ENCODE assay signal across 29 cellular contexts in the genomic region with DNA sequence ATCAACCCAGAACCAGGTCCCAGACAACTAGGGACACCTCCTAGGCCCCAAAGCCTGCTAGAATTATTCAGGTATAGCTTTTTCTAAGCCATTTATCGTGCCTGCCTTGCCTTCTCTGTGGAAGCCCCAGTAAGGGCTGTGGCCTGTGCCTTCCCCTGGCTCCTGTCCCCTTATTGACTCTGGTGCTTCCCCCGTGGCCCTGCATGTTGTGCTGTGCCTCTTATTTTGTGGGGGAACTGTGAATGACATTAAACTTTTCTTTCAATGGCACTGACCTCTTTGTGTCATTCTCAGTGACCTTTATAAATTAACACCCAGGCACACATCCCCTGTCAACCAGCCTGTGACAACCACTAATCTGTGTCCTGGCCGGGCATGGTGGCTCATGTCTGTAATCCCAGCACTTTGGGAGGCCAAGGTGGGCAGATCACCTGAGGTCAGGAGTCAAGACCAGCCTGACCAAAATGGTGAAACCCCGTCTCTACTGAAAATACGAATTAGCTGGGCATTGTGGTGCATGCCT. TPM values are rescaled to one million over a fixed set of nuclear protein-coding genes. Genes with fewer than 3 reads are reported as not detected.
DNase-seq lines count a peak whose midpoint lies in the region; ATAC-seq, FAIRE-seq and TF ChIP-seq lines count a peak whose summit lies in the region.
"Had no signal": no experiment of that assay in that cellular context is flagged by ENCODE, and none has a peak within 500 bp of the region (broad histone marks: within the 10 kb centered on the region; RNA-seq: fewer than 3 reads in every experiment).

No MANE protein-coding gene starts in this region.

- no peak for ATAC-seq in activated CD4-positive, alpha-beta T cell treated with anti-CD3 and anti-CD28 coated beads for 36 hours
- ATAC-seq in GM12878: no peak
- ATAC-seq in HG03135 (IDR thresholded peaks at IDR 0.05; ENCODE audit: unreplicated experiment): no peak
- ATAC-seq: HepG2, K562 had no signal

- TF ChIP-seq CTCF in GM12878 (IDR thresholded peaks at IDR 0.05 in 2 of 3, conservative IDR thresholded peaks at IDR 0.05 in 1 of 3; ENCODE audit: control insufficient read depth in 2 of 3, extremely low read depth in 1 of 3, insufficient read depth in 1 of 3, low read depth in 3 of 3, low read length in 3 of 3): no peak

- no peaks in the 10 kb centered on the region for H4K20me1 ChIP-seq in GM12878 (ENCODE audit: control insufficient read depth, insufficient read depth)

- H3K36me3 ChIP-seq in KOPT-K1 (ENCODE audit: insufficient read depth, low read length) (peaks cover 4% of the 10 kb centered on the region; the same call in 1 of the 2 replicates), GM12878 (ENCODE audit: control insufficient read depth in 2 of 2, insufficient read depth in 2 of 2, low read length in 1 of 2) (no peaks in the 10 kb centered on the region)
- H3K36me3 ChIP-seq: SJCRH30 had no signal

- DNase-seq in activated CD4-positive, alpha-beta T cell treated with anti-CD3 and anti-CD28 coated beads for 36 hours: no peak
- DNase-seq in activated CD4-positive, alpha-beta T cell treated with anti-CD3 and anti-CD28 coated beads, Interleukin-2, amount 50 U/mL, for 4 hours: no peak
- DNase-seq in GM12878 (ENCODE audit: low read depth, low spot score): no peak
- no peak for DNase-seq in HUDEP-2 (lab: John Stamatoyannopoulos, UW; ENCODE audit: unreplicated experiment in 76 of 76)
- no peak for DNase-seq in NCI-H446 (lab: John Stamatoyannopoulos, UW)
- DNase-seq: ACHN; Caco-2; CD4-positive, alpha-beta T cell; DMS 273 treated with DMSO at 0.1 percent for 48 hours; DMS79 treated with DMSO at 0.1 percent for 48 hours; H7; HFFc6; NCI-H1092 treated with DMSO at 0.1 percent for 48 hours; NCI-H1436 treated with DMSO at 0.1 percent for 48 hours; NCI-H2029; NCI-H226; NCI-H524 treated with DMSO at 0.1 percent for 48 hours; NCI-H82; OCI-M1; SJCRH30 had no signal

- TF ChIP-seq RAD21 in GM12878 (IDR thresholded peaks at IDR 0.05; ENCODE audit: insufficient read depth, low read depth, low read length): no peak

- FAIRE-seq in GM12878 (lab: Jason Lieb, UNC): no peak
- FAIRE-seq: GM12891, HepG2, K562, RCC 7860 had no signal

- no peak overlapping the region for H3K4me2 ChIP-seq in GM12878 (ENCODE audit: control insufficient read depth, insufficient read depth)
- H3K4me2 ChIP-seq: BLaER1 had no signal

- TF ChIP-seq EP300 in GM12878 (IDR thresholded peaks at IDR 0.05; ENCODE audit: borderline replicate concordance in 1 of 2, control insufficient read depth in 1 of 2, low read depth in 2 of 2, low read length in 2 of 2): no peak

- H3K4me1 Mint-ChIP-seq in activated CD4-positive, alpha-beta T cell treated with anti-CD3 and anti-CD28 coated beads for 36 hours: peaks cover 38% of the 10 kb centered on the region
- H3K4me1 Mint-ChIP-seq in stimulated activated naive CD8-positive, alpha-beta T cell treated with anti-CD3 and anti-CD28 coated beads, Interleukin-15, Interleukin-2, amounts not matched to agents 100 ng/mL and 50 ng/mL, for 24 hours (ENCODE audit: low read depth): peaks cover 57% of the 10 kb centered on the region

- no peak overlapping the region for H2AFZ ChIP-seq in GM12878 (ENCODE audit: control insufficient read depth, low read depth, low read length)

- no peak overlapping the region for H3K9ac ChIP-seq in GM12878 (ENCODE audit: control insufficient read depth, insufficient read depth, low read length)
- H3K9ac ChIP-seq: BLaER1 had no signal

- POLR2A ChIA-PET in activated CD4-positive, alpha-beta T cell treated with anti-CD3 and anti-CD28 coated beads for 36 hours (lab: Charles Lee): no interaction called here
- POLR2A ChIA-PET in GM12878 (lab: Charles Lee): interaction anchor here (1.2 kb wide), 1 partner anchor 14 kb away, joined by 6 read pairs; no protein-coding TSS in a partner anchor

- H3K4me3 ChIP-seq in GM12878: no peak overlapping the region
- H3K4me3 ChIP-seq: BLaER1, K562, SJCRH30 had no signal

- H3K4me1 ChIP-seq in GM12878 (ENCODE audit: control insufficient read depth, insufficient read depth, low read length): peaks cover 29% of the 10 kb centered on the region
- H3K4me1 ChIP-seq: Caco-2 had no signal

- CTCF ChIA-PET in activated CD4-positive, alpha-beta T cell treated with anti-CD3 and anti-CD28 coated beads for 36 hours (lab: Charles Lee): interaction anchor here (0.7 to 6.2 kb wide), 5 partner anchors 10 to 100 kb away, joined by 3 to 51 read pairs (median 3); no protein-coding TSS in a partner anchor
- CTCF ChIA-PET in GM12878 (lab: Yijun Ruan, JAX): interaction anchor here (0.7 to 10.0 kb wide), 6 partner anchors 10 to 139 kb away, joined by 3 to 156 read pairs (median 12); partner anchors contain the start of gene EVL

- no peak for TF ChIP-seq POLR2A in GM12878 (IDR thresholded peaks at IDR 0.05; ENCODE audit: low read depth, low read length)

- in situ Hi-C loops in GM12878 (cut with MboI): no loop called here

- H3K4me3 Mint-ChIP-seq in activated CD4-positive, alpha-beta T cell treated with anti-CD3 and anti-CD28 coated beads for 36 hours: no peak overlapping the region
- no peak overlapping the region for H3K4me3 Mint-ChIP-seq in stimulated activated naive CD8-positive, alpha-beta T cell treated with anti-CD3 and anti-CD28 coated beads, Interleukin-15, Interleukin-2, amounts not matched to agents 100 ng/mL and 50 ng/mL, for 24 hours
- H3K4me3 Mint-ChIP-seq: CD4-positive, alpha-beta T cell; HFFc6 had no signal

- no peaks in the 10 kb centered on the region; the same call in 1 of the 2 replicates for H3K79me2 ChIP-seq in GM12878 (ENCODE audit: control insufficient read depth, insufficient read depth, low read length)

- H3K9me3 ChIP-seq in KOPT-K1 (ENCODE audit: insufficient read depth, low read length, poor library complexity, severe bottlenecking): no peaks in the 10 kb centered on the region
- H3K9me3 ChIP-seq in GM12878 (replicated peaks; ENCODE audit: control insufficient read depth, insufficient read depth, low read length): no peaks in the 10 kb centered on the region; the same call in 2 of the 3 replicates
- H3K9me3 ChIP-seq: Caco-2 had no signal

- 27% methylated on average over 5 of the region's 5 CpGs for WGBS in GM12878 (ENCODE audit: insufficient coverage, insufficient replicate concordance, low lambda C conversion rate, missing lambda C conversion rate)

- no peaks in the 10 kb centered on the region for H3K27me3 Mint-ChIP-seq in activated CD4-positive, alpha-beta T cell treated with anti-CD3 and anti-CD28 coated beads for 36 hours
- no peaks in the 10 kb centered on the region for H3K27me3 Mint-ChIP-seq in stimulated activated naive CD8-positive, alpha-beta T cell treated with anti-CD3 and anti-CD28 coated beads, Interleukin-15, Interleukin-2, amounts not matched to agents 100 ng/mL and 50 ng/mL, for 24 hours
- H3K27me3 Mint-ChIP-seq: CD4-positive, alpha-beta T cell had no signal

- H3K27ac ChIP-seq in KOPT-K1 (ENCODE audit: low read depth, low read length, poor library complexity, severe bottlenecking) (peak overlapping the region; percentile 33), GM12878 (ENCODE audit: control insufficient read depth, insufficient read depth) (no peak overlapping the region)
- H3K27ac ChIP-seq: 22Rv1, BLaER1, SJCRH30 had no signal

- H3K36me3 Mint-ChIP-seq in activated CD4-positive, alpha-beta T cell treated with anti-CD3 and anti-CD28 coated beads for 36 hours (ENCODE audit: low read depth): peaks cover 4% of the 10 kb centered on the region
- peaks cover under 1% of the 10 kb centered on the region for H3K36me3 Mint-ChIP-seq in stimulated activated naive CD8-positive, alpha-beta T cell treated with anti-CD3 and anti-CD28 coated beads, Interleukin-15, Interleukin-2, amounts not matched to agents 100 ng/mL and 50 ng/mL, for 24 hours (ENCODE audit: low read depth)

- no TSS peak for BruUV-seq in GM12878 (replicated peaks; lab: Mats Ljungman, UMichigan)

- H3K27ac Mint-ChIP-seq in activated CD4-positive, alpha-beta T cell treated with anti-CD3 and anti-CD28 coated beads for 36 hours: peak overlapping the region; percentile 4
- peak overlapping the region; percentile 77 for H3K27ac Mint-ChIP-seq in stimulated activated naive CD8-positive, alpha-beta T cell treated with anti-CD3 and anti-CD28 coated beads, Interleukin-15, Interleukin-2, amounts not matched to agents 100 ng/mL and 50 ng/mL, for 24 hours
- H3K27ac Mint-ChIP-seq: CD4-positive, alpha-beta T cell; HFFc6 had no signal

- RAD21 ChIA-PET in GM12878 (lab: Charles Lee; ENCODE audit: unreplicated experiment): interaction anchor here (2.3 kb wide), 1 partner anchor 30 kb away, joined by 8 read pairs; no protein-coding TSS in a partner anchor

- no peaks in the 10 kb centered on the region for H3K27me3 ChIP-seq in GM12878 (replicated peaks in 1 of 2; ENCODE audit: control insufficient read depth in 2 of 2, insufficient read depth in 2 of 2, low read length in 1 of 2)
- H3K27me3 ChIP-seq: BLaER1, SJCRH30 had no signal

- SMC1A ChIA-PET in GM12878 (lab: Charles Lee; ENCODE audit: uncharacterized antibody, unreplicated experiment): interaction anchor here (0.8 to 2.3 kb wide), 2 partner anchors 17 to 69 kb away, joined by 3 to 9 read pairs; no protein-coding TSS in a partner anchor

- intact Hi-C loops in activated CD4-positive, alpha-beta T cell treated with anti-CD3 and anti-CD28 coated beads for 36 hours (cut with DNase I, micrococcal nuclease): no loop called here
- intact Hi-C loops in GM12878 (cut with micrococcal nuclease; ENCODE audit: unreplicated experiment): no loop called here

- no peaks in the 10 kb centered on the region for H3K9me3 Mint-ChIP-seq in activated CD4-positive, alpha-beta T cell treated with anti-CD3 and anti-CD28 coated beads for 36 hours (ENCODE audit: low read depth)
- no peaks in the 10 kb centered on the region for H3K9me3 Mint-ChIP-seq in stimulated activated naive CD8-positive, alpha-beta T cell treated with anti-CD3 and anti-CD28 coated beads, Interleukin-15, Interleukin-2, amounts not matched to agents 100 ng/mL and 50 ng/mL, for 24 hours
- H3K9me3 Mint-ChIP-seq: CD4-positive, alpha-beta T cell; HFFc6 had no signal

RNA-seq across cellular contexts. Expression of gene EVL, which starts 10.6 kb away (rescaled TPM):
- 100 to 1,000 TPM; 249 to 378 TPM for total RNA-seq in activated CD4-positive, alpha-beta T cell treated with anti-CD3 and anti-CD28 coated beads for 36 hours
- total RNA-seq in GM12878 (2013; cell fraction: nucleolus; rRNA removed): 1,242 and 1,365 TPM in 2 replicates
- total RNA-seq in GM12878 (2014; rRNA removed) (92.2 and 98.6 TPM in 2 replicates), GM12878 (2014; rRNA removed; fragmentation: Illumina TruSeq; extraction: Trizol) (87.4 and 87.6 TPM in 2 replicates), GM12878 (2021) (104 and 112 TPM in 2 replicates)
- polyA plus RNA-seq in GM12878 (2011; ENCODE audit: low read depth): 102 TPM
- polyA plus RNA-seq in GM12878 (2011; rRNA removed) (226 and 341 TPM in 2 replicates), GM12878 (2014; fragmentation: Illumina TruSeq; extraction: Trizol) (115 and 128 TPM in 2 replicates), GM12878 (2014; fragmentation: Nextera tagmentation; extraction: Ambion mirVana) (10 to 100 TPM; 11.9 to 13.6 TPM), GM12878 (2014; rRNA removed) (118 and 128 TPM in 2 replicates), GM12878 (2016; fragmentation: Nextera tagmentation; extraction: Ambion mirVana) (10 to 100 TPM; 33.5 to 35.4 TPM)
- polyA plus RNA-seq in GM12878 (2011; cell fraction: cytosol; rRNA removed): 282 and 297 TPM in 2 replicates
- polyA plus RNA-seq in GM12878 (2011; cell fraction: nucleus; rRNA removed): 1,111 and 1,225 TPM in 2 replicates
- 138 and 162 TPM in 2 replicates for polyA plus RNA-seq in GM12878 (2012)
- 273 and 309 TPM in 2 replicates for polyA minus RNA-seq in GM12878 (2011; rRNA and poly(A)+ RNA removed)
- 71.8 and 79.0 TPM in 2 replicates for polyA minus RNA-seq in GM12878 (2011; cell fraction: cytosol; rRNA and poly(A)+ RNA removed)
- polyA minus RNA-seq in GM12878 (2011; cell fraction: nucleus; rRNA and poly(A)+ RNA removed): 230 and 324 TPM in 2 replicates
